Comparison of ENCODE assay signal across 36 cellular contexts in genomic region chr20:39249798-39250197, GRCh38.
"Had no signal": no experiment of that assay in that cellular context is flagged by ENCODE, and none has a peak within 500 bp of the region (broad histone marks: within the 10 kb centered on the region; RNA-seq: fewer than 3 reads in every experiment).

No MANE protein-coding gene starts in this region.

- ATAC-seq: activated CD8-positive, alpha-beta memory T cell treated with anti-CD3 and anti-CD28 coated beads, Interleukin-2, amount 10 ng/mL, durations not matched to agents 7 days and 5 days; activated naive CD8-positive, alpha-beta T cell treated with anti-CD3 and anti-CD28 coated beads, Interleukin-2, amount 50 U/mL, for 24 hours had no signal

- H3K27ac ChIP-seq: PC-9, RWPE1, WERI-Rb-1 had no signal

- H3K9me3 Mint-ChIP-seq: activated CD4-positive, alpha-beta memory T cell treated with anti-CD3 and anti-CD28 coated beads, Interleukin-2, amount 10 ng/mL, durations not matched to agents 7 days and 5 days; activated naive CD4-positive, alpha-beta T cell treated with anti-CD3 and anti-CD28 coated beads, Interleukin-2, amount 10 ng/mL, durations not matched to agents 7 days and 5 days; activated naive CD8-positive, alpha-beta T cell treated with anti-CD3 and anti-CD28 coated beads, Interleukin-2, amount 50 U/mL, for 24 hours had no signal

- DNase-seq: activated CD4-positive, alpha-beta memory T cell treated with anti-CD3 and anti-CD28 coated beads, Interleukin-2, amount 10 ng/mL, durations not matched to agents 7 days and 5 days; activated CD4-positive, alpha-beta T cell treated with anti-CD3 and anti-CD28 coated beads for 1 hour; activated CD4-positive, alpha-beta T cell treated with anti-CD3 and anti-CD28 coated beads for 48 hours; activated CD4-positive, CD25-positive, alpha-beta regulatory T cell; activated CD8-positive, alpha-beta memory T cell treated with anti-CD3 and anti-CD28 coated beads for 24 hours; activated CD8-positive, alpha-beta memory T cell treated with anti-CD3 and anti-CD28 coated beads, Interleukin-2, amount 10 ng/mL, durations not matched to agents 7 days and 5 days; activated CD8-positive, alpha-beta memory T cell treated with anti-CD3 and anti-CD28 coated beads, Interleukin-2, amount 50 U/mL, for 48 hours; activated effector memory CD4-positive, alpha-beta T cell treated with Interleukin-2 at 50 U/mL for 16 hours; activated naive CD4-positive, alpha-beta T cell treated with anti-CD3 and anti-CD28 coated beads, Interleukin-2, amount 10 ng/mL, durations not matched to agents 7 days and 5 days; activated naive CD8-positive, alpha-beta T cell treated with anti-CD3 and anti-CD28 coated beads, Interleukin-2, amount 50 U/mL, for 24 hours; activated T-cell treated with anti-CD3 and anti-CD28 coated beads, Interleukin-2, amount 50 U/mL, for 48 hours; anterior cingulate cortex; central memory CD4-positive, alpha-beta T cell; Karpas-422; MM.1S; MV-4-11; NCI-H1092; NCI-H1436 treated with DMSO at 0.1 percent for 48 hours; NCI-H1694 treated with DMSO at 0.1 percent for 48 hours; NCI-H2029 treated with DMSO at 0.1 percent for 48 hours; NCI-H2107; NCI-H2171; NCI-H510A; NCI-H526; NCI-H748 treated with DMSO at 0.1 percent for 48 hours; PC-9; Right ventricle myocardium superior; SW 1271; T-helper 1 cell; T-helper 2 cell; T-helper 9 cell; WERI-Rb-1 had no signal

- H3K36me3 Mint-ChIP-seq: activated CD8-positive, alpha-beta memory T cell treated with anti-CD3 and anti-CD28 coated beads, Interleukin-2, amount 10 ng/mL, durations not matched to agents 7 days and 5 days; activated naive CD4-positive, alpha-beta T cell treated with anti-CD3 and anti-CD28 coated beads, Interleukin-2, amount 10 ng/mL, durations not matched to agents 7 days and 5 days; activated naive CD8-positive, alpha-beta T cell; brain had no signal

- H3K27me3 Mint-ChIP-seq: activated CD4-positive, alpha-beta memory T cell treated with anti-CD3 and anti-CD28 coated beads, Interleukin-2, amount 10 ng/mL, durations not matched to agents 7 days and 5 days; activated naive CD8-positive, alpha-beta T cell; activated naive CD8-positive, alpha-beta T cell treated with anti-CD3 and anti-CD28 coated beads, Interleukin-2, amount 50 U/mL, for 24 hours had no signal

- FAIRE-seq: RCC 7860 had no signal

- H3K4me3 ChIP-seq: PC-9 had no signal

- H3K36me3 ChIP-seq: WERI-Rb-1 had no signal

- H3K27ac Mint-ChIP-seq: activated CD4-positive, alpha-beta memory T cell treated with anti-CD3 and anti-CD28 coated beads, Interleukin-2, amount 10 ng/mL, durations not matched to agents 7 days and 5 days; activated CD8-positive, alpha-beta memory T cell treated with anti-CD3 and anti-CD28 coated beads, Interleukin-2, amount 10 ng/mL, durations not matched to agents 7 days and 5 days; activated naive CD4-positive, alpha-beta T cell treated with anti-CD3 and anti-CD28 coated beads, Interleukin-2, amount 10 ng/mL, durations not matched to agents 7 days and 5 days; activated naive CD8-positive, alpha-beta T cell; activated naive CD8-positive, alpha-beta T cell treated with anti-CD3 and anti-CD28 coated beads, Interleukin-2, amount 50 U/mL, for 24 hours; brain had no signal

- H3K4me3 Mint-ChIP-seq: activated CD4-positive, alpha-beta memory T cell treated with anti-CD3 and anti-CD28 coated beads, Interleukin-2, amount 10 ng/mL, durations not matched to agents 7 days and 5 days; activated CD8-positive, alpha-beta memory T cell treated with anti-CD3 and anti-CD28 coated beads, Interleukin-2, amount 10 ng/mL, durations not matched to agents 7 days and 5 days; activated naive CD4-positive, alpha-beta T cell treated with anti-CD3 and anti-CD28 coated beads, Interleukin-2, amount 10 ng/mL, durations not matched to agents 7 days and 5 days; activated naive CD8-positive, alpha-beta T cell; activated naive CD8-positive, alpha-beta T cell treated with anti-CD3 and anti-CD28 coated beads, Interleukin-2, amount 50 U/mL, for 24 hours; brain had no signal
